28 cellular contexts compared by ENCODE assay signal in the genomic region with DNA sequence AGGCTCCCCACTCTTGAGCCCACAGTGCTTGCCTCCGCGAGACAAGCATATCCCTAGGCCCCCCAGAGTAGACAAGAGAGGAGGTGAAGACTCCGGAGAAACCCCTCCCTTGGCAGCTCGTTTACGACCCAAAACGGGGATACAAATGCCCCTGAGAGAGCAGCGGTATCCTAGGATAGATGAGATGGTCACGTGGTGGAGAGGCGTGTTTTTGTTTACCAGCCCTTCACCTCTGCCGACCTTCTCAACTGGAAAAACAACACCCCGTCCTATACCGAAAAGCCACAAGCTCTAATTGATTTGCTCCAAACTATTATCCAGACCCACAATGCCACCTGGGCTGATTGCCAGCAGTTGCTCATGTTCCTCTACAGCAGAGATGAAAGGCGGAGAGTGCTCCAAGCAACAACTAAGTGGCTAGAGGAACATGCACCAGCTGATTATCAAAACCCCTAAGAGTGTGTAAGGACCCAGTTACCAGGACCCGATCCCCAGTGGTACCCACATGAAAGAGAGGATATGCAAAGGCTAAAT.
DNase-seq lines count a peak whose midpoint lies in the region; TF ChIP-seq lines count a peak whose summit lies in the region.
"Had no signal": no experiment of that assay in that cellular context is flagged by ENCODE, and none has a peak within 500 bp of the region (broad histone marks: within the 10 kb centered on the region; RNA-seq: fewer than 3 reads in every experiment).

No MANE protein-coding gene starts in this region.

- peaks cover 11% of the 10 kb centered on the region for H3K4me1 ChIP-seq in hepatocyte (ENCODE audit: insufficient read depth)
- H3K4me1 ChIP-seq in spleen, result no peaks in the 10 kb centered on the region
- H3K4me1 ChIP-seq: left ventricle myocardium inferior, Peyer's patch, vagina had no signal

- no peaks in the 10 kb centered on the region for H3K36me3 Mint-ChIP-seq in immature natural killer cell
- H3K36me3 Mint-ChIP-seq: activated CD4-positive, alpha-beta memory T cell treated with anti-CD3 and anti-CD28 coated beads for 36 hours; activated naive CD4-positive, alpha-beta T cell treated with anti-CD3 and anti-CD28 coated beads, Interleukin-2, amount 10 ng/mL, durations not matched to agents 7 days and 5 days had no signal

- intact Hi-C loops in spleen (cut with DNase I; ENCODE audit: low total_unique reads), result no loop called here

- H3K9me3 Mint-ChIP-seq in immature natural killer cell, result no peaks in the 10 kb centered on the region
- H3K9me3 Mint-ChIP-seq: activated CD4-positive, alpha-beta memory T cell treated with anti-CD3 and anti-CD28 coated beads for 36 hours; activated naive CD4-positive, alpha-beta T cell treated with anti-CD3 and anti-CD28 coated beads, Interleukin-2, amount 10 ng/mL, durations not matched to agents 7 days and 5 days; activated T-helper 1 cell treated with anti-CD3 and anti-CD28 coated beads, Interleukin-12 subunit alpha, Interleukin-12 subunit beta, Interleukin-2, Interleukin-4 antibody, amounts not matched to agents 30 ng/mL and 10 ng/mL and 1 ng/mL, durations not matched to agents 14 hours and 24 hours and 36 hours had no signal

- H3K4me3 Mint-ChIP-seq in immature natural killer cell, result no peak overlapping the region
- H3K4me3 Mint-ChIP-seq: activated CD4-positive, alpha-beta memory T cell treated with anti-CD3 and anti-CD28 coated beads for 36 hours; activated naive CD4-positive, alpha-beta T cell treated with anti-CD3 and anti-CD28 coated beads, Interleukin-2, amount 10 ng/mL, durations not matched to agents 7 days and 5 days; activated T-helper 1 cell treated with anti-CD3 and anti-CD28 coated beads, Interleukin-12 subunit alpha, Interleukin-12 subunit beta, Interleukin-2, Interleukin-4 antibody, amounts not matched to agents 30 ng/mL and 10 ng/mL and 1 ng/mL, durations not matched to agents 14 hours and 24 hours and 36 hours had no signal

- WGBS in hepatocyte (ENCODE audit: low lambda C conversion rate, missing lambda C conversion rate), result 86% methylated on average over 14 of the region's 14 CpGs
- WGBS in spleen, 5 donors, result 87 to 95% (median 89%) methylated on average over 14 of the region's 14 CpGs

- peak overlapping the region; percentile 51 for H3K27ac ChIP-seq in hepatocyte
- H3K27ac ChIP-seq in spleen, result no peak overlapping the region
- H3K27ac ChIP-seq: epithelial cell of prostate, left ventricle myocardium inferior, neutrophil, Peyer's patch, vagina had no signal

- H3K4me1 Mint-ChIP-seq in immature natural killer cell, result no peaks in the 10 kb centered on the region
- H3K4me1 Mint-ChIP-seq: activated naive CD4-positive, alpha-beta T cell treated with anti-CD3 and anti-CD28 coated beads, Interleukin-2, amount 10 ng/mL, durations not matched to agents 7 days and 5 days had no signal

- peaks cover 0 to 2% (median 0%) of the 10 kb centered on the region in 3 donors for H3K27me3 Mint-ChIP-seq in immature natural killer cell (ENCODE audit: low read depth in 3 of 3)
- H3K27me3 Mint-ChIP-seq: activated naive CD4-positive, alpha-beta T cell treated with anti-CD3 and anti-CD28 coated beads, Interleukin-2, amount 10 ng/mL, durations not matched to agents 7 days and 5 days; progenitor cell of endocrine pancreas had no signal

- no peak overlapping the region for H2AFZ ChIP-seq in hepatocyte

- H3K9me3 ChIP-seq in hepatocyte (ENCODE audit: low read depth) (no peaks in the 10 kb centered on the region), spleen (no peaks in the 10 kb centered on the region)
- H3K9me3 ChIP-seq: left ventricle myocardium inferior, neutrophil, Peyer's patch, vagina had no signal

- no peak for TF ChIP-seq POLR2A in spleen (IDR thresholded peaks at IDR 0.05)

- peak; percentile 59 for DNase-seq in DMS153 treated with DMSO at 0.1 percent for 48 hours (lab: John Stamatoyannopoulos, UW; ENCODE audit: unreplicated experiment)
- peak; percentile 96 for DNase-seq in NCI-H1105 (lab: John Stamatoyannopoulos, UW)
- peak; percentile 68 for DNase-seq in NCI-H345 (lab: John Stamatoyannopoulos, UW)
- DNase-seq in hepatocyte (ENCODE audit: low spot score), result no peak
- DNase-seq in GM19238 (ENCODE audit: insufficient read length, low spot score), result no peak
- no peak for DNase-seq in immature natural killer cell
- no peak for DNase-seq in spleen
- no peak for DNase-seq in NCI-H524 (lab: John Stamatoyannopoulos, UW)
- DNase-seq: activated CD4-positive, alpha-beta memory T cell treated with anti-CD3 and anti-CD28 coated beads for 36 hours; activated CD4-positive, CD25-positive, alpha-beta regulatory T cell treated with anti-CD3 and anti-CD28 coated beads, Interleukin-2, amount 50 U/mL, for 72 hours; activated CD8-positive, alpha-beta memory T cell treated with anti-CD3 and anti-CD28 coated beads, Interleukin-2, amount 50 U/mL, for 4 hours; activated naive CD4-positive, alpha-beta T cell treated with anti-CD3 and anti-CD28 coated beads, Interleukin-2, amount 10 ng/mL, durations not matched to agents 7 days and 5 days; amniotic stem cell; C1 segment of cervical spinal cord; effector CD8-positive, alpha-beta T cell; IMR-90; islet precursor cell; left ventricle myocardium inferior; NCI-H1436; NCI-H446 treated with DMSO at 0.1 percent for 48 hours; Peyer's patch; SIG-M5; stimulated activated naive CD8-positive, alpha-beta T cell treated with anti-CD3 and anti-CD28 coated beads, Interleukin-15, Interleukin-2, amounts not matched to agents 100 U/mL and 50 U/mL, for 24 hours had no signal

- H3K36me3 ChIP-seq in hepatocyte (replicated peaks; ENCODE audit: insufficient read depth, low read depth) (no peaks in the 10 kb centered on the region), spleen (no peaks in the 10 kb centered on the region)
- H3K36me3 ChIP-seq: left ventricle myocardium inferior, neutrophil, Peyer's patch, vagina had no signal

- H3K4me2 ChIP-seq in hepatocyte, result no peak overlapping the region

- H3K79me2 ChIP-seq in hepatocyte, result no peaks in the 10 kb centered on the region

- no peak overlapping the region for H3K27ac Mint-ChIP-seq in immature natural killer cell
- H3K27ac Mint-ChIP-seq: activated CD4-positive, alpha-beta memory T cell treated with anti-CD3 and anti-CD28 coated beads for 36 hours; activated naive CD4-positive, alpha-beta T cell treated with anti-CD3 and anti-CD28 coated beads, Interleukin-2, amount 10 ng/mL, durations not matched to agents 7 days and 5 days; activated T-helper 1 cell treated with anti-CD3 and anti-CD28 coated beads, Interleukin-12 subunit alpha, Interleukin-12 subunit beta, Interleukin-2, Interleukin-4 antibody, amounts not matched to agents 30 ng/mL and 10 ng/mL and 1 ng/mL, durations not matched to agents 14 hours and 24 hours and 36 hours; progenitor cell of endocrine pancreas had no signal

- no peak overlapping the region for H3K4me3 ChIP-seq in hepatocyte
- H3K4me3 ChIP-seq in spleen, result no peak overlapping the region
- H3K4me3 ChIP-seq: left ventricle myocardium inferior, Peyer's patch, vagina had no signal

- TF ChIP-seq CTCF in hepatocyte (IDR thresholded peaks at IDR 0.05; ENCODE audit: poor library complexity) (no peak), spleen (IDR thresholded peaks at IDR 0.05 in 8 of 11, conservative IDR thresholded peaks at IDR 0.05 in 3 of 11) (no peak)

- no peaks in the 10 kb centered on the region for H3K27me3 ChIP-seq in hepatocyte
- no peaks in the 10 kb centered on the region for H3K27me3 ChIP-seq in spleen (replicated peaks in 1 of 7)
- H3K27me3 ChIP-seq: neutrophil, Peyer's patch, vagina had no signal

- no peaks in the 10 kb centered on the region for H4K20me1 ChIP-seq in hepatocyte (ENCODE audit: insufficient read depth, poor library complexity, severe bottlenecking)

- H3K9me2 ChIP-seq in hepatocyte (replicated peaks; ENCODE audit: insufficient read depth), result no peaks in the 10 kb centered on the region

Comparison
In these comparisons a context has a peak if more than half of its experiments do, and no peak if none do; other contexts are left out.
1. DNase-seq: peak in DMS153 treated with DMSO at 0.1 percent for 48 hours (single experiment), NCI-H1105 (single experiment) and NCI-H345 (single experiment); none in hepatocyte (single experiment), GM19238 (single experiment), immature natural killer cell (0 of 3), spleen (single experiment) and NCI-H524 (0 of 2).